Comparison of ENCODE assay signal across 8 cellular contexts in the genomic region with DNA sequence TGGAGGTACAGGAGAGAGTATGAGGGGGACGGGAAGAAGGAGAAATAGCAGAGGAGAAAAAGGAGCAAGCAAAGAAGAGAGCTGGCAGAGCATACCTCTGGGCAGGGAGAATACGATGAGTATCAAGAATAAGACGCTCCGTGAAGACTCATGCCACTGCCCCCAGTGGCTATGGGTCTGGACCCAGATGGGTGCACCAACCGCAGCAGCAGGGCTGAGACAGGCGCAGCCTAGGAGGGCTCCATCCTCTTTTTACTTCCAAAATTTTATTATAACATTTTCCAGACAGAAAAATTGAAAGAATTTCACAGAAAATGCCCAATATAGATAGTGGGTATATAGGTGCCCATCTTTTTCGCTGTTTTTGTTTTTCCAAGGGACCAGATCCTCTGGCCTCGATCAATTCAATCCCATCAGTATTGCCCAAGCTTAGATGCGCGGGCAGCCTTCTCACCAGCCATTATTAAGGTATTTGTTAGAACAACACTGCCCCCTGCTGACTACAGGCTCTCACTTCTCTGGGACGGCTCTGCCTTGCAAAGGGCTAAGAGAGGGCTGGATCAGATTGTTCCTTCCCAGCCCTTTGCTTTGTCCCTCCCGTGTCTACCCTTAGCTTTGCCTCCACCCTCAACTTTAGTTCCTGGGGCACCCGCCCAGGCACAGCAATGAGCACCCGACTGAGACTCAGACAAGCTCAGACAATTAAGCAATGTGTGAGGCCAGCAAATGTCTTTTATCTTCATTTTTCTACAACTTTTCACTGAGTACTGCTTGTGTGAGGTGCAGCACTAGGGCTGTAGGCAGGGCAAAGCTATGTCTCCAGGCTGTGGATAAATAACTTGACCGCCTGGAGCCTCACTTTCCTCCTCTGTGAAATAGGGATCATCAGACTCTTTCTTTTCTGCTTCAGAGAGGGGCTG. TPM values are rescaled to one million over a fixed set of nuclear protein-coding genes. Genes with fewer than 3 reads are reported as not detected.
DNase-seq lines count a peak whose midpoint lies in the region; ATAC-seq and TF ChIP-seq lines count a peak whose summit lies in the region.

No MANE protein-coding gene starts in this region.

- no peaks in the 10 kb centered on the region for H3K9me3 ChIP-seq in liver (ENCODE audit: control insufficient read depth in 4 of 4, low read length in 3 of 4)

- WGBS in liver, result 31% methylated on average over 15 of the region's 15 CpGs

- peak; percentile 80 for DNase-seq in AG10803 (ENCODE audit: low read depth)
- peak; percentile 48 for DNase-seq in NCI-H226
- peak; percentile 42 for DNase-seq in activated CD4-positive, alpha-beta T cell treated with anti-CD3 and anti-CD28 coated beads for 1 hour
- DNase-seq in choroid plexus epithelial cell (ENCODE audit: low read depth), result peak; percentile 92
- peak; percentile 41 to 72 (median 71) for DNase-seq in stimulated activated CD4-positive, alpha-beta T cell treated with anti-CD3 and anti-CD28 coated beads, TNF-alpha, amount 100 ng/mL, for 24 hours (ENCODE audit: low read depth in 3 of 3)

- H3K27ac ChIP-seq in liver (ENCODE audit: low read depth in 1 of 2, low read length in 2 of 2), result no peak overlapping the region

- peaks cover 0 to 4% (median 2%) of the 10 kb centered on the region in 4 donors for H3K27me3 ChIP-seq in liver (ENCODE audit: control insufficient read depth in 4 of 4, insufficient read depth in 4 of 4, low read length in 3 of 4)

- no peak overlapping the region for H3K4me3 ChIP-seq in AG10803 (ENCODE audit: low read length)
- H3K4me3 ChIP-seq in choroid plexus epithelial cell (ENCODE audit: low read depth, low read length), result no peak overlapping the region
- no peak overlapping the region for H3K4me3 ChIP-seq in liver (ENCODE audit: low read depth in 1 of 3, low read length in 3 of 3)

- peak; percentile 66 for ATAC-seq in GM19025 (IDR thresholded peaks at IDR 0.05; ENCODE audit: low read depth, unreplicated experiment)
- ATAC-seq in HG03159 (IDR thresholded peaks at IDR 0.05; ENCODE audit: unreplicated experiment), result peak; percentile 92

- no peaks in the 10 kb centered on the region for H3K36me3 ChIP-seq in liver (ENCODE audit: control insufficient read depth in 4 of 4, insufficient read depth in 3 of 4, low read depth in 1 of 4, low read length in 3 of 4)

- peaks cover 0 to 2% (median 0%) of the 10 kb centered on the region in 4 donors for H3K4me1 ChIP-seq in liver (ENCODE audit: control insufficient read depth in 4 of 4, insufficient read depth in 4 of 4, low read length in 3 of 4)

- H3K9ac ChIP-seq in liver (ENCODE audit: low read depth in 1 of 2, low read length in 2 of 2), result no peak overlapping the region

- TF ChIP-seq CTCF in AG10803 (conservative IDR thresholded peaks at IDR 0.05; ENCODE audit: low read length) (peak; percentile 77), choroid plexus epithelial cell (conservative IDR thresholded peaks at IDR 0.05; ENCODE audit: low read depth, low read length) (peak; percentile 85), liver (IDR thresholded peaks at IDR 0.05; ENCODE audit: low read depth, low read length, missing input control) (peak; percentile 85)

- TF ChIP-seq RAD21 in liver (IDR thresholded peaks at IDR 0.05), result peak; percentile 90

TF ChIP-seq in liver, 16 proteins besides CTCF, POLR2A, EP300 and RAD21:
- TF ChIP-seq, protein P1, sequence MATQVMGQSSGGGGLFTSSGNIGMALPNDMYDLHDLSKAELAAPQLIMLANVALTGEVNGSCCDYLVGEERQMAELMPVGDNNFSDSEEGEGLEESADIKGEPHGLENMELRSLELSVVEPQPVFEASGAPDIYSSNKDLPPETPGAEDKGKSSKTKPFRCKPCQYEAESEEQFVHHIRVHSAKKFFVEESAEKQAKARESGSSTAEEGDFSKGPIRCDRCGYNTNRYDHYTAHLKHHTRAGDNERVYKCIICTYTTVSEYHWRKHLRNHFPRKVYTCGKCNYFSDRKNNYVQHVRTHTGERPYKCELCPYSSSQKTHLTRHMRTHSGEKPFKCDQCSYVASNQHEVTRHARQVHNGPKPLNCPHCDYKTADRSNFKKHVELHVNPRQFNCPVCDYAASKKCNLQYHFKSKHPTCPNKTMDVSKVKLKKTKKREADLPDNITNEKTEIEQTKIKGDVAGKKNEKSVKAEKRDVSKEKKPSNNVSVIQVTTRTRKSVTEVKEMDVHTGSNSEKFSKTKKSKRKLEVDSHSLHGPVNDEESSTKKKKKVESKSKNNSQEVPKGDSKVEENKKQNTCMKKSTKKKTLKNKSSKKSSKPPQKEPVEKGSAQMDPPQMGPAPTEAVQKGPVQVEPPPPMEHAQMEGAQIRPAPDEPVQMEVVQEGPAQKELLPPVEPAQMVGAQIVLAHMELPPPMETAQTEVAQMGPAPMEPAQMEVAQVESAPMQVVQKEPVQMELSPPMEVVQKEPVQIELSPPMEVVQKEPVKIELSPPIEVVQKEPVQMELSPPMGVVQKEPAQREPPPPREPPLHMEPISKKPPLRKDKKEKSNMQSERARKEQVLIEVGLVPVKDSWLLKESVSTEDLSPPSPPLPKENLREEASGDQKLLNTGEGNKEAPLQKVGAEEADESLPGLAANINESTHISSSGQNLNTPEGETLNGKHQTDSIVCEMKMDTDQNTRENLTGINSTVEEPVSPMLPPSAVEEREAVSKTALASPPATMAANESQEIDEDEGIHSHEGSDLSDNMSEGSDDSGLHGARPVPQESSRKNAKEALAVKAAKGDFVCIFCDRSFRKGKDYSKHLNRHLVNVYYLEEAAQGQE (IDR thresholded peaks at IDR 0.05), result no peak
- TF ChIP-seq YY1 (IDR thresholded peaks at IDR 0.05), result peak; percentile 58

RNA-seq across cellular contexts. Expression of a gene that starts 17.5 kb away (rescaled TPM):
- under 1 TPM in 1 of 2 donors, not detected in 1; 0.25 TPM for total RNA-seq in liver
- polyA plus RNA-seq in liver, result under 1 TPM; 0.03 to 0.14 TPM

Comparison
In these comparisons a context has a peak if more than half of its experiments do, and no peak if none do; other contexts are left out.
1. DNase-seq: peak in every context shown above with its lines; median percentile 92 in choroid plexus epithelial cell; 80 in AG10803; 71 in stimulated activated CD4-positive, alpha-beta T cell treated with anti-CD3 and anti-CD28 coated beads, TNF-alpha, amount 100 ng/mL, for 24 hours; 48 in NCI-H226; 42 in activated CD4-positive, alpha-beta T cell treated with anti-CD3 and anti-CD28 coated beads for 1 hour.